ENCODE assay signal across 8 cellular contexts in the genomic region with DNA sequence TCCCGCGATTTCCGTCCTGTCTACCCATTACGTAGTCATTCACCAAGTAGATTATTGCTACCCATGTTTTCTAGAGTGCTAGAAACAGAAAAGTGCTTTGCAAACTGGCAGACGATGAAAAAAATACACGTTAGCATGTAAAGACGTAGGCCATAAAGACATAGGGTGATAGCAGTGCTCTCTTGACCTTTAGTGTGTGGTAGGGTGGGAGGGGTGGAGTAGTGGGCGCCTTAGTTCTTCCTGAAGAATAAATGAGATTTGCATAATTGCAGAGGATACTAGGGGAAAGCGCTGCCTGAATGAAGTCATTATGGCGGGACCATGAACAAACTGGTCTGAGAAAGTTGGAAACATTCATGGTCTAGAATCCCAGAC. TPM values are rescaled to one million over a fixed set of nuclear protein-coding genes. Genes with fewer than 3 reads are reported as not detected.
DNase-seq lines count a peak whose midpoint lies in the region; ATAC-seq and TF ChIP-seq lines count a peak whose summit lies in the region.

No MANE protein-coding gene starts in this region.

- no peaks in the 10 kb centered on the region for H3K27me3 ChIP-seq in brain microvascular endothelial cell (replicated peaks)
- peaks cover 0 to 2% of the 10 kb centered on the region in 2 donors for H3K27me3 ChIP-seq in mucosa of rectum (ENCODE audit: control insufficient read depth in 2 of 2, insufficient read depth in 2 of 2, low read length in 2 of 2)

- no peak for ATAC-seq in GM18511 (IDR thresholded peaks at IDR 0.05; ENCODE audit: unreplicated experiment)
- ATAC-seq in GM18502 (IDR thresholded peaks at IDR 0.05; ENCODE audit: poor library complexity, unreplicated experiment) = no peak
- no peak for ATAC-seq in sciatic nerve

- in situ Hi-C loops in brain microvascular endothelial cell (cut with HindIII; ENCODE audit: low pct_ligation_motif_present, low sequenced_read_pairs) = no loop called here

- H3K4me3 ChIP-seq in HFF-Myc (replicated peaks; ENCODE audit: low read depth, low read length) (peak overlapping the region; percentile 56), brain microvascular endothelial cell (ENCODE audit: low read depth, low read length) (peak overlapping the region; percentile 74), mucosa of rectum (ENCODE audit: low read length in 2 of 2) (peak overlapping the region; percentile 65 to 81)

- peaks cover 0 to 7% of the 10 kb centered on the region in 2 donors for H3K4me1 ChIP-seq in mucosa of rectum (ENCODE audit: control insufficient read depth in 2 of 2, insufficient read depth in 2 of 2, low read length in 2 of 2)

- H3K36me3 ChIP-seq in brain microvascular endothelial cell (replicated peaks) (no peaks in the 10 kb centered on the region), mucosa of rectum (ENCODE audit: control insufficient read depth in 2 of 2, insufficient read depth in 2 of 2, low read length in 2 of 2) (no peaks in the 10 kb centered on the region)

- H3K27ac ChIP-seq in 22Rv1 (peak overlapping the region; percentile 60; the same call in 1 of the 2 replicates), brain microvascular endothelial cell (no peak overlapping the region), mucosa of rectum (ENCODE audit: low read depth in 2 of 2, low read length in 2 of 2) (no peak overlapping the region)

- peak overlapping the region in 1 of 2 donors; percentile 65 for H3K9ac ChIP-seq in mucosa of rectum (ENCODE audit: low read depth in 1 of 2, low read length in 2 of 2)

- intact Hi-C loops in sciatic nerve (cut with DNase I) = no loop called here

- no peak for DNase-seq in HFF-Myc (ENCODE audit: extremely low read depth, low read depth)
- no peak for DNase-seq in brain microvascular endothelial cell
- no peak for DNase-seq in sciatic nerve (ENCODE audit: low spot score)
- no peak for DNase-seq in stimulated activated CD4-positive, alpha-beta T cell treated with anti-CD3 and anti-CD28 coated beads, Interleukin-2, amount 100 ng/mL, for 24 hours

- H3K9me3 ChIP-seq in mucosa of rectum (ENCODE audit: control insufficient read depth in 2 of 2, low read length in 2 of 2) = no peaks in the 10 kb centered on the region

- TF ChIP-seq CTCF in 22Rv1 (IDR thresholded peaks at IDR 0.05) (no peak), HFF-Myc (IDR thresholded peaks at IDR 0.05; ENCODE audit: low read depth, low read length, missing control alignments) (no peak), brain microvascular endothelial cell (IDR thresholded peaks at IDR 0.05; ENCODE audit: low read depth, low read length, missing control alignments) (no peak)

RNA-seq across cellular contexts. Expression of a gene that starts 0.9 kb away (rescaled TPM):
- total RNA-seq in sciatic nerve = 3.8 TPM

RNA-seq across cellular contexts. Expression of a gene that starts 32.8 kb away (rescaled TPM):
- 6.2 TPM for total RNA-seq in sciatic nerve

RNA-seq across cellular contexts. Expression of a gene that starts 41.5 kb away (rescaled TPM):
- 41.1 TPM for total RNA-seq in sciatic nerve
